Comparison of ENCODE assay signal across 11 cellular contexts in the genomic region with DNA sequence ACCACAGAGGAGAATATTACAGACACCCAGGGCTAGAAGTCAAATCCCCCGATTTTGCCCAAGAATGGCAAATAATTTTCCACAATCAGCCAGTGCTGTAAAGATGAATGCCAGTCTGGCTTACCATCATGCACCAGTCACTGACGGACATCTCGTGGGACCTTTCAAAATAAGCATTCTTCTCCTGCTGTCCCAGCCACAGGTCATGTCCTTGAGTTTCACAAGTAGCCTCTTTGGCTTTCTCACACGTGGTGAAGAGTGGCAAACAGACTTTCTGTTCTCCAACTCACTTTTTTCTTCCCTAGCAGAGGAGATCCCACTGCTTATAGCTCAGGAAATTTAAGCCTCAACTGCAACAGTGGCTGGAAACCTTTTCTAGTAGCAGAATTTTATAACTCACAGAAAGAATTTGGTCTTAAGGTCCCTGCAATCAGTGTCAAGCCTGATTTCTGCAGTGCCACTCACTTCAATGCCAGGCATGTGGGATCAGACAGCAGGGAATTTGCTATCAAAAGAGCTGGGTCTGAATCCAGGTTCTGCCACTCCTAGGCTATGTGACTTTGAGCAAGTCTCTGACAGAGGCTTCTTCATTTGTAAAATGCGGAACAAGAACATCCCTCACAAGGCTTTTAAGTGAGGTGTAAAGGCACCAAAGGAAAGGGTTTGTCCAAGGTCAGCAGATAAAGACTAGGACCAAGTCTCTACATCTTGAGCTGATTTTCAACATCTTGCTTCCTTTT. TPM values are rescaled to one million over a fixed set of nuclear protein-coding genes. Genes with fewer than 3 reads are reported as not detected.
DNase-seq lines count a peak whose midpoint lies in the region; ATAC-seq and TF ChIP-seq lines count a peak whose summit lies in the region.
"Had no signal": no experiment of that assay in that cellular context is flagged by ENCODE, and none has a peak within 500 bp of the region (broad histone marks: within the 10 kb centered on the region; RNA-seq: fewer than 3 reads in every experiment).

No MANE protein-coding gene starts in this region.

- peak overlapping the region; percentile 99 for H3K27ac ChIP-seq in CD8-positive, alpha-beta T cell (ENCODE audit: low read depth, low read length)
- H3K27ac ChIP-seq in duodenal mucosa (ENCODE audit: low read depth, low read length) (peak overlapping the region; percentile 37), gastrocnemius medialis (peak overlapping the region; percentile 91 to 100 (median 97))

- no peak for TF ChIP-seq POLR2A in NB4 (IDR thresholded peaks at IDR 0.05; ENCODE audit: extremely low read depth, insufficient read length)
- no peak for TF ChIP-seq POLR2A in gastrocnemius medialis (IDR thresholded peaks at IDR 0.05)

- no peak for ATAC-seq in CD8-positive, alpha-beta T cell
- no peak for ATAC-seq in gastrocnemius medialis

- POLR2A ChIA-PET in CD8-positive, alpha-beta T cell (lab: Charles Lee) = interaction anchor here (0.6 to 15.4 kb wide), 14 partner anchors 8 to 206 kb away, joined by 3 to 608 read pairs (median 9); a partner anchor contains a TSS

- H3K36me3 Mint-ChIP-seq in CD8-positive, alpha-beta T cell = peaks cover 81% of the 10 kb centered on the region

- H3K4me3 Mint-ChIP-seq in CD8-positive, alpha-beta T cell = peak overlapping the region; percentile 99
- H3K4me3 Mint-ChIP-seq: mesothelial cell of epicardium had no signal

- peak overlapping the region; percentile 100 for H3K27ac Mint-ChIP-seq in CD8-positive, alpha-beta T cell
- H3K27ac Mint-ChIP-seq: brain, mesothelial cell of epicardium had no signal

- H3K4me3 ChIP-seq in CD8-positive, alpha-beta T cell (ENCODE audit: low read depth, low read length) = peak overlapping the region; percentile 97
- H3K4me3 ChIP-seq in NB4 (ENCODE audit: low read depth, low read length) (no peak overlapping the region), duodenal mucosa (ENCODE audit: low read depth in 1 of 2, low read length in 2 of 2) (peak overlapping the region; percentile 71 to 98), gastrocnemius medialis (no peak overlapping the region)

- intact Hi-C loops in CD8-positive, alpha-beta T cell (cut with DNase I, micrococcal nuclease) = no loop called here
- intact Hi-C loops in gastrocnemius medialis (cut with DNase I; ENCODE audit: low total_unique reads) = no loop called here

- DNase-seq in CD8-positive, alpha-beta T cell = no peak
- DNase-seq in NB4 (ENCODE audit: low read depth) = peak; percentile 45
- no peak for DNase-seq in gastrocnemius medialis
- DNase-seq in HCEC 1CT = no peak
- no peak for DNase-seq in dedifferentiated amniotic fluid mesenchymal stem cell (ENCODE audit: extremely low spot score)
- no peak for DNase-seq in NCI-H1930 (lab: John Stamatoyannopoulos, UW)
- DNase-seq in HUDEP-2 (lab: John Stamatoyannopoulos, UW; ENCODE audit: unreplicated experiment in 76 of 76) = no peak
- DNase-seq: foreskin fibroblast had no signal

- H3K27me3 Mint-ChIP-seq in CD8-positive, alpha-beta T cell (ENCODE audit: low read depth) = no peaks in the 10 kb centered on the region

- in situ Hi-C loops in gastrocnemius medialis (cut with MboI; ENCODE audit: low sequenced_read_pairs in 4 of 4) = no loop called here

- peaks cover 70% of the 10 kb centered on the region for H3K4me1 Mint-ChIP-seq in CD8-positive, alpha-beta T cell (ENCODE audit: low read depth)

- peaks cover 62% of the 10 kb centered on the region for H3K4me1 ChIP-seq in CD8-positive, alpha-beta T cell (ENCODE audit: insufficient read depth, low read length)
- peaks cover 38 to 56% of the 10 kb centered on the region in 2 donors for H3K4me1 ChIP-seq in duodenal mucosa (ENCODE audit: control insufficient read depth in 1 of 2, insufficient read depth in 2 of 2, low read length in 2 of 2)
- peaks cover 30 to 35% of the 10 kb centered on the region in 2 donors for H3K4me1 ChIP-seq in gastrocnemius medialis

- H3K9ac ChIP-seq in duodenal mucosa (ENCODE audit: low read depth in 1 of 2, low read length in 2 of 2) = peak overlapping the region; percentile 93 to 94

- CTCF ChIA-PET in CD8-positive, alpha-beta T cell (lab: Charles Lee) = interaction anchor here (1.2 to 10.5 kb wide), 4 partner anchors 10 to 181 kb away, joined by 3 to 84 read pairs (median 15); a partner anchor contains a TSS

- no peaks in the 10 kb centered on the region for H3K9me3 ChIP-seq in CD8-positive, alpha-beta T cell (ENCODE audit: low read length)
- no peaks in the 10 kb centered on the region for H3K9me3 ChIP-seq in duodenal mucosa (ENCODE audit: control insufficient read depth in 1 of 2, low read length in 2 of 2)
- no peaks in the 10 kb centered on the region for H3K9me3 ChIP-seq in gastrocnemius medialis

- H3K36me3 ChIP-seq in CD8-positive, alpha-beta T cell (ENCODE audit: insufficient read depth, low read length) = peaks cover 56% of the 10 kb centered on the region
- H3K36me3 ChIP-seq in duodenal mucosa (ENCODE audit: control insufficient read depth in 1 of 2, insufficient read depth in 2 of 2, low read length in 2 of 2) = peaks cover 24 to 36% of the 10 kb centered on the region in 2 donors
- H3K36me3 ChIP-seq in gastrocnemius medialis = peaks cover 0 to 56% of the 10 kb centered on the region in 2 donors

- H3K9me3 Mint-ChIP-seq in CD8-positive, alpha-beta T cell = no peaks in the 10 kb centered on the region
- H3K9me3 Mint-ChIP-seq: mesothelial cell of epicardium had no signal

- TF ChIP-seq CTCF in CD8-positive, alpha-beta T cell (IDR thresholded peaks at IDR 0.05) = no peak
- no peak for TF ChIP-seq CTCF in NB4 (IDR thresholded peaks at IDR 0.05; ENCODE audit: low read depth, low read length)
- TF ChIP-seq CTCF in gastrocnemius medialis (IDR thresholded peaks at IDR 0.05 in 4 of 5, conservative IDR thresholded peaks at IDR 0.05 in 1 of 5) = no peak

- H3K27me3 ChIP-seq in CD8-positive, alpha-beta T cell (ENCODE audit: insufficient read depth, low read length) = no peaks in the 10 kb centered on the region
- H3K27me3 ChIP-seq in duodenal mucosa (ENCODE audit: control insufficient read depth in 1 of 2, insufficient read depth in 2 of 2, low read length in 2 of 2) = no peaks in the 10 kb centered on the region
- H3K27me3 ChIP-seq in gastrocnemius medialis = no peaks in the 10 kb centered on the region

RNA-seq across cellular contexts. Expression of a gene that starts 3.6 kb away (rescaled TPM):
- total RNA-seq in CD8-positive, alpha-beta T cell = 100 to 1,000 TPM; 802 to 814 TPM
- total RNA-seq in gastrocnemius medialis = 10 to 100 TPM; 11.2 to 28.3 (median 14.5) TPM

RNA-seq across cellular contexts. Expression of a gene that starts 57.5 kb away (rescaled TPM):
- 10 to 100 TPM; 57.8 to 61.3 TPM for total RNA-seq in CD8-positive, alpha-beta T cell
- total RNA-seq in gastrocnemius medialis = 10 to 100 TPM in 1 of 4 donors, 1 to 10 TPM in 3; 8.4 to 11.5 (median 9.2) TPM

Comparison
In these comparisons a context has a peak if more than half of its experiments do, and no peak if none do; other contexts are left out.
1. H3K27ac ChIP-seq: peak in every context shown above with its lines; median percentile 99 in CD8-positive, alpha-beta T cell; 97 in gastrocnemius medialis; 37 in duodenal mucosa.
2. H3K4me3 ChIP-seq: peak in CD8-positive, alpha-beta T cell (single experiment) and duodenal mucosa (2 of 2); none in NB4 (single experiment) and gastrocnemius medialis (0 of 4).
3. RNA of a gene that starts 3.6 kb away (total RNA-seq): 802 to 814 TPM in CD8-positive, alpha-beta T cell; 11.2 to 28.3 TPM in gastrocnemius medialis; every median in the first group is over 10 times any median in the second.
4. RNA of a gene that starts 57.5 kb away (total RNA-seq): 57.8 to 61.3 TPM in CD8-positive, alpha-beta T cell; 8.4 to 11.5 TPM in gastrocnemius medialis; every median in the first group is over 4 times any median in the second.